In genomic region chr17:41415411-41415810, GRCh38 we compare ENCODE assay signal across 20 cellular contexts. TPM values are rescaled to one million over a fixed set of nuclear protein-coding genes. Genes with fewer than 3 reads are reported as not detected.
DNase-seq lines count a peak whose midpoint lies in the region; ATAC-seq, FAIRE-seq and TF ChIP-seq lines count a peak whose summit lies in the region.
"Had no signal": no experiment of that assay in that cellular context is flagged by ENCODE, and none has a peak within 500 bp of the region (broad histone marks: within the 10 kb centered on the region; RNA-seq: fewer than 3 reads in every experiment).

No MANE protein-coding gene starts in this region.

- in situ Hi-C loops in Caki2 (cut with HindIII; ENCODE audit: low pct_unique_long_range_greater_than_20kb, low sequenced_read_pairs): no loop called here

- FAIRE-seq in kidney (lab: Jason Lieb, UNC): no peak
- FAIRE-seq: GM19239, K562 had no signal

- DNase-seq in Caki2 (ENCODE audit: low read depth): peak; percentile 33
- no peak for DNase-seq in PC-9
- no peak for DNase-seq in kidney
- no peak for DNase-seq in smooth muscle cell (lab: John Stamatoyannopoulos, UW; ENCODE audit: unreplicated experiment)
- DNase-seq: C1 segment of cervical spinal cord, H7, MV-4-11, NCI-H1417, NCI-H187 treated with DMSO at 0.1 percent for 48 hours, NCI-H2171, NCI-H446, NCI-H748 treated with DMSO at 0.1 percent for 48 hours, OCI-M1, SJCRH30 had no signal

- no peaks in the 10 kb centered on the region for H3K27me3 ChIP-seq in PC-9 (ENCODE audit: insufficient read depth, low read depth)
- H3K27me3 ChIP-seq in smooth muscle cell (ENCODE audit: low read depth): no peaks in the 10 kb centered on the region
- H3K27me3 ChIP-seq: SJCRH30 had no signal

- H3K4me1 ChIP-seq in PC-9 (replicated peaks; ENCODE audit: insufficient read depth): peaks cover 62% of the 10 kb centered on the region
- H3K4me1 ChIP-seq in kidney (ENCODE audit: control insufficient read depth in 1 of 2, insufficient read depth in 1 of 2, low read depth in 1 of 2, low read length in 2 of 2): peaks cover 8 to 16% of the 10 kb centered on the region in 2 donors
- no peaks in the 10 kb centered on the region for H3K4me1 ChIP-seq in smooth muscle cell (ENCODE audit: low read depth)
- H3K4me1 ChIP-seq: SJCRH30 had no signal

- H3K9me2 ChIP-seq in PC-9 (ENCODE audit: insufficient read depth): no peaks in the 10 kb centered on the region

- H3K36me3 ChIP-seq in PC-9 (ENCODE audit: low read depth): no peaks in the 10 kb centered on the region
- no peaks in the 10 kb centered on the region for H3K36me3 ChIP-seq in kidney (ENCODE audit: control insufficient read depth in 1 of 2, insufficient read depth in 2 of 2, low read length in 2 of 2)
- H3K36me3 ChIP-seq in smooth muscle cell (ENCODE audit: low read depth): no peaks in the 10 kb centered on the region
- H3K36me3 ChIP-seq: SJCRH30 had no signal

- POLR2A ChIA-PET in PC-9 (lab: Charles Lee; ENCODE audit: unreplicated experiment): interaction anchor here (0.6 to 0.7 kb wide), 3 partner anchors 81 to 596 kb away, joined by 5 to 20 read pairs (median 14); no protein-coding TSS in a partner anchor

- H3K27ac ChIP-seq in PC-9 (peak overlapping the region; percentile 43; the same call in 1 of the 2 replicates), kidney (ENCODE audit: low read depth in 2 of 2, low read length in 2 of 2) (peak overlapping the region; percentile 30 to 59), smooth muscle cell (ENCODE audit: low read depth) (peak overlapping the region; percentile 66)
- H3K27ac ChIP-seq: SJCRH30 had no signal

- H3K4me2 ChIP-seq in PC-9 (no peak overlapping the region), smooth muscle cell (no peak overlapping the region)

- intact Hi-C loops in PC-9 (cut with micrococcal nuclease; ENCODE audit: unreplicated experiment) (loop anchor here (5.0 kb wide), 2 partner anchors 252 to 508 kb away; no protein-coding TSS in a partner anchor), kidney (cut with DNase I) (no loop called here)

- ATAC-seq in HG02870 (IDR thresholded peaks at IDR 0.05; ENCODE audit: unreplicated experiment) (no peak), HG03442 (IDR thresholded peaks at IDR 0.05; ENCODE audit: unreplicated experiment) (no peak), GM21447 (IDR thresholded peaks at IDR 0.05; ENCODE audit: unreplicated experiment) (no peak)
- ATAC-seq: K562 had no signal

- CTCF ChIA-PET in PC-9 (lab: Charles Lee): no interaction called here

- H4K20me1 ChIP-seq in PC-9 (ENCODE audit: insufficient read depth) (no peaks in the 10 kb centered on the region), smooth muscle cell (ENCODE audit: low read depth) (no peaks in the 10 kb centered on the region)

- 93% methylated on average over 4 of the region's 4 CpGs for WGBS in smooth muscle cell (ENCODE audit: low lambda C conversion rate)

- BruUV-seq in PC-9 (replicated peaks; lab: Mats Ljungman, UMichigan): no TSS peak

- no peak overlapping the region for H3K9ac ChIP-seq in kidney (ENCODE audit: low read length in 2 of 2)
- H3K9ac ChIP-seq in smooth muscle cell (ENCODE audit: low read depth): no peak overlapping the region

- H3K4me3 ChIP-seq in PC-9 (no peak overlapping the region), kidney (ENCODE audit: low read length in 2 of 2) (no peak overlapping the region), smooth muscle cell (no peak overlapping the region)
- H3K4me3 ChIP-seq: K562, SJCRH30 had no signal

- TF ChIP-seq CTCF in PC-9 (conservative IDR thresholded peaks at IDR 0.05) (no peak), kidney (IDR thresholded peaks at IDR 0.05; ENCODE audit: borderline replicate concordance, extremely low read depth, insufficient read depth) (no peak), smooth muscle cell (IDR thresholded peaks at IDR 0.05; ENCODE audit: borderline replicate concordance, insufficient read depth, poor library complexity, severe bottlenecking) (no peak)

- H3F3A ChIP-seq in PC-9 (ENCODE audit: insufficient read depth, low read depth) (peaks cover 40% of the 10 kb centered on the region), smooth muscle cell (ENCODE audit: low read depth) (no peaks in the 10 kb centered on the region)

- no peaks in the 10 kb centered on the region for H3K9me3 ChIP-seq in PC-9 (ENCODE audit: insufficient read depth, low read depth)
- no peaks in the 10 kb centered on the region for H3K9me3 ChIP-seq in kidney (ENCODE audit: control insufficient read depth in 1 of 2, low read length in 2 of 2)
- no peaks in the 10 kb centered on the region for H3K9me3 ChIP-seq in smooth muscle cell (replicated peaks; ENCODE audit: low read depth)
- H3K9me3 ChIP-seq: SJCRH30 had no signal

- no peaks in the 10 kb centered on the region for H3K79me2 ChIP-seq in PC-9 (ENCODE audit: low read depth)
- no peaks in the 10 kb centered on the region for H3K79me2 ChIP-seq in smooth muscle cell (ENCODE audit: low read depth)

- H2AFZ ChIP-seq in PC-9 (no peak overlapping the region), smooth muscle cell (ENCODE audit: low read depth) (no peak overlapping the region)

RNA-seq across cellular contexts. Expression of gene KRT37, which starts 9.0 kb away (rescaled TPM):
- not detected in 2 replicates for total RNA-seq in Caki2 (2014; rRNA removed; shearing (Covaris generic); ENCODE audit: low replicate concordance)
- total RNA-seq in PC-9 (2021): not detected in 2 replicates
- total RNA-seq in kidney: not detected
- polyA plus RNA-seq in kidney (ENCODE audit: insufficient read depth, low read depth, low replicate concordance): not detected
- total RNA-seq in smooth muscle cell: 0.18 and 0.40 TPM in 2 replicates
- polyA plus RNA-seq in smooth muscle cell: not detected in 2 replicates
- total RNA-seq: A673, H7, K562, SJCRH30 had no signal
- polyA plus RNA-seq: K562 had no signal

RNA-seq across cellular contexts. Expression of gene KRT31, which starts 18.0 kb away (rescaled TPM):
- total RNA-seq in Caki2 (2014; rRNA removed; shearing (Covaris generic); ENCODE audit: low replicate concordance): not detected in 2 replicates
- not detected in 2 replicates for total RNA-seq in PC-9 (2021)
- not detected for total RNA-seq in kidney
- polyA plus RNA-seq in kidney (ENCODE audit: insufficient read depth, low read depth, low replicate concordance): not detected
- not detected in 2 replicates for total RNA-seq in smooth muscle cell
- polyA plus RNA-seq in smooth muscle cell: not detected in 2 replicates
- total RNA-seq: A673, H7, K562, SJCRH30 had no signal
- polyA plus RNA-seq: K562 had no signal

RNA-seq across cellular contexts. Expression of gene KRT38, which starts 25.4 kb away (rescaled TPM):
- total RNA-seq in Caki2 (2014; rRNA removed; shearing (Covaris generic); ENCODE audit: low replicate concordance): not detected in 2 replicates
- total RNA-seq in PC-9 (2021) (not detected in 2 replicates), kidney (not detected), smooth muscle cell (not detected in 2 replicates)
- polyA plus RNA-seq in kidney (ENCODE audit: insufficient read depth, low read depth, low replicate concordance) (not detected), smooth muscle cell (not detected in 2 replicates)
- total RNA-seq: A673, H7, K562, SJCRH30 had no signal
- polyA plus RNA-seq: K562 had no signal

RNA-seq across cellular contexts. Expression of gene KRT34, which starts 33.3 kb away (rescaled TPM):
- total RNA-seq in Caki2 (2014; rRNA removed; shearing (Covaris generic); ENCODE audit: low replicate concordance): 0.20 TPM in 1 of 2 replicates, not detected in the other
- total RNA-seq in PC-9 (2021): 0.45 and 1.4 TPM in 2 replicates
- not detected for total RNA-seq in kidney
- not detected for polyA plus RNA-seq in kidney (ENCODE audit: insufficient read depth, low read depth, low replicate concordance)
- 18.6 and 23.1 TPM in 2 replicates for total RNA-seq in smooth muscle cell
- polyA plus RNA-seq in smooth muscle cell: 5.3 and 8.5 TPM in 2 replicates
- total RNA-seq: A673, H7, K562 had no signal
- polyA plus RNA-seq: K562 had no signal

RNA-seq across cellular contexts. Expression of gene KRT33B, which starts 45.8 kb away (rescaled TPM):
- not detected in 2 replicates for total RNA-seq in Caki2 (2014; rRNA removed; shearing (Covaris generic); ENCODE audit: low replicate concordance)
- total RNA-seq in PC-9 (2021): not detected in 2 replicates
- total RNA-seq in kidney: not detected
- not detected for polyA plus RNA-seq in kidney (ENCODE audit: insufficient read depth, low read depth, low replicate concordance)
- 2.3 and 2.7 TPM in 2 replicates for total RNA-seq in smooth muscle cell
- 1.1 and 1.8 TPM in 2 replicates for polyA plus RNA-seq in smooth muscle cell
- total RNA-seq: A673, H7, K562, SJCRH30 had no signal
- polyA plus RNA-seq: K562 had no signal
